In genomic region chr22:40898850-40899357, GRCh38 we compare ENCODE assay signal across 8 cellular contexts. TPM values are rescaled to one million over a fixed set of nuclear protein-coding genes. Genes with fewer than 3 reads are reported as not detected.
DNase-seq lines count a peak whose midpoint lies in the region; ATAC-seq and TF ChIP-seq lines count a peak whose summit lies in the region.

No MANE protein-coding gene starts in this region.

- POLR2A ChIA-PET in CD8-positive, alpha-beta T cell (lab: Charles Lee): interaction anchor here (0.5 kb wide), 1 partner anchor 209 kb away, joined by 3 read pairs; no protein-coding TSS in a partner anchor
- POLR2A ChIA-PET in activated naive CD8-positive, alpha-beta T cell treated with anti-CD3 and anti-CD28 coated beads, Interleukin-2, amount 10 ng/mL, durations not matched to agents 7 days and 5 days (lab: Charles Lee): interaction anchor here (0.6 to 1.4 kb wide), 4 partner anchors 19 to 463 kb away, joined by 3 to 6 read pairs (median 3); no protein-coding TSS in a partner anchor

- no peaks in the 10 kb centered on the region for H3K4me1 ChIP-seq in CD8-positive, alpha-beta T cell (ENCODE audit: insufficient read depth, low read length)

- H3K27ac Mint-ChIP-seq in CD8-positive, alpha-beta T cell: no peak overlapping the region
- H3K27ac Mint-ChIP-seq in activated naive CD8-positive, alpha-beta T cell treated with anti-CD3 and anti-CD28 coated beads, Interleukin-2, amount 10 ng/mL, durations not matched to agents 7 days and 5 days: peak overlapping the region; percentile 6

- ATAC-seq in CD8-positive, alpha-beta T cell: peak; percentile 38
- ATAC-seq in activated naive CD8-positive, alpha-beta T cell treated with anti-CD3 and anti-CD28 coated beads, Interleukin-2, amount 10 ng/mL, durations not matched to agents 7 days and 5 days (ENCODE audit: low read depth): peak; percentile 42
- ATAC-seq in HG02678 (IDR thresholded peaks at IDR 0.05; ENCODE audit: unreplicated experiment) (no peak), GM18861 (IDR thresholded peaks at IDR 0.05; ENCODE audit: unreplicated experiment) (no peak)

- CTCF ChIA-PET in CD8-positive, alpha-beta T cell (lab: Charles Lee): interaction anchor here (0.8 to 2.9 kb wide), 10 partner anchors 23 to 462 kb away, joined by 3 to 26 read pairs (median 4); no protein-coding TSS in a partner anchor

- no peaks in the 10 kb centered on the region for H3K9me3 Mint-ChIP-seq in CD8-positive, alpha-beta T cell
- H3K9me3 Mint-ChIP-seq in activated naive CD8-positive, alpha-beta T cell treated with anti-CD3 and anti-CD28 coated beads, Interleukin-2, amount 10 ng/mL, durations not matched to agents 7 days and 5 days: no peaks in the 10 kb centered on the region

- DNase-seq in CD8-positive, alpha-beta T cell: no peak
- DNase-seq in H4 (ENCODE audit: low spot score) (peak; percentile 34), NCI-H69 (lab: John Stamatoyannopoulos, UW) (peak; percentile 70), hepatic stellate cell (ENCODE audit: low spot score) (peak; percentile 57)
- no peak for DNase-seq in activated naive CD8-positive, alpha-beta T cell treated with anti-CD3 and anti-CD28 coated beads, Interleukin-2, amount 10 ng/mL, durations not matched to agents 7 days and 5 days
- peak in 2 of 3 experiments; percentile 6 to 9 for DNase-seq in stimulated activated CD4-positive, alpha-beta T cell treated with anti-CD3 and anti-CD28 coated beads, TNF-alpha, amount 100 ng/mL, for 24 hours (ENCODE audit: low read depth in 3 of 3)

- H3K36me3 Mint-ChIP-seq in CD8-positive, alpha-beta T cell: peaks cover 40% of the 10 kb centered on the region
- no peaks in the 10 kb centered on the region for H3K36me3 Mint-ChIP-seq in activated naive CD8-positive, alpha-beta T cell treated with anti-CD3 and anti-CD28 coated beads, Interleukin-2, amount 10 ng/mL, durations not matched to agents 7 days and 5 days

- peaks cover 5% of the 10 kb centered on the region for H3K36me3 ChIP-seq in CD8-positive, alpha-beta T cell (ENCODE audit: insufficient read depth, low read length)

- peak; percentile 40 for TF ChIP-seq CTCF in CD8-positive, alpha-beta T cell (IDR thresholded peaks at IDR 0.05)

- no peaks in the 10 kb centered on the region for H3K9me3 ChIP-seq in CD8-positive, alpha-beta T cell (ENCODE audit: low read length)

- no peak overlapping the region for H3K4me3 Mint-ChIP-seq in CD8-positive, alpha-beta T cell
- H3K4me3 Mint-ChIP-seq in activated naive CD8-positive, alpha-beta T cell treated with anti-CD3 and anti-CD28 coated beads, Interleukin-2, amount 10 ng/mL, durations not matched to agents 7 days and 5 days: peak overlapping the region; percentile 53

- H3K27me3 ChIP-seq in CD8-positive, alpha-beta T cell (ENCODE audit: insufficient read depth, low read length): no peaks in the 10 kb centered on the region

- no peaks in the 10 kb centered on the region for H3K27me3 Mint-ChIP-seq in CD8-positive, alpha-beta T cell (ENCODE audit: low read depth)
- no peaks in the 10 kb centered on the region for H3K27me3 Mint-ChIP-seq in activated naive CD8-positive, alpha-beta T cell treated with anti-CD3 and anti-CD28 coated beads, Interleukin-2, amount 10 ng/mL, durations not matched to agents 7 days and 5 days

- peaks cover 5% of the 10 kb centered on the region for H3K4me1 Mint-ChIP-seq in CD8-positive, alpha-beta T cell (ENCODE audit: low read depth)
- peaks cover 2% of the 10 kb centered on the region for H3K4me1 Mint-ChIP-seq in activated naive CD8-positive, alpha-beta T cell treated with anti-CD3 and anti-CD28 coated beads, Interleukin-2, amount 10 ng/mL, durations not matched to agents 7 days and 5 days

- H3K4me3 ChIP-seq in CD8-positive, alpha-beta T cell (ENCODE audit: low read depth, low read length): no peak overlapping the region

- intact Hi-C loops in CD8-positive, alpha-beta T cell (cut with DNase I, micrococcal nuclease): loop anchor here (1.0 to 2.0 kb wide), 3 partner anchors 42 to 462 kb away; partner anchors contain the start of genes ST13 (in 1 of the 2) and XPNPEP3 (in 1 of the 2)

- no peak overlapping the region for H3K27ac ChIP-seq in CD8-positive, alpha-beta T cell (ENCODE audit: low read depth, low read length)

RNA-seq across cellular contexts. Expression of gene DNAJB7, which starts 37.0 kb away (rescaled TPM):
- total RNA-seq in CD8-positive, alpha-beta T cell: not detected
- not detected in 2 replicates for total RNA-seq in H4 (2014; rRNA removed; shearing (Covaris generic))
- total RNA-seq in activated naive CD8-positive, alpha-beta T cell treated with anti-CD3 and anti-CD28 coated beads, Interleukin-2, amount 10 ng/mL, durations not matched to agents 7 days and 5 days: not detected

RNA-seq across cellular contexts. Expression of gene XPNPEP3, which starts 42.0 kb away (rescaled TPM):
- 10 to 100 TPM; 13.9 to 15.2 TPM for total RNA-seq in CD8-positive, alpha-beta T cell
- 7.9 and 16.7 TPM in 2 replicates for total RNA-seq in H4 (2014; rRNA removed; shearing (Covaris generic))
- 10 to 100 TPM; 14.7 to 15.1 TPM for total RNA-seq in activated naive CD8-positive, alpha-beta T cell treated with anti-CD3 and anti-CD28 coated beads, Interleukin-2, amount 10 ng/mL, durations not matched to agents 7 days and 5 days

RNA-seq across cellular contexts. Expression of gene ST13, which starts 42.5 kb away (rescaled TPM):
- 100 to 1,000 TPM; 143 to 160 TPM for total RNA-seq in CD8-positive, alpha-beta T cell
- total RNA-seq in H4 (2014; rRNA removed; shearing (Covaris generic)): 145 and 175 TPM in 2 replicates
- 100 to 1,000 TPM; 131 to 138 TPM for total RNA-seq in activated naive CD8-positive, alpha-beta T cell treated with anti-CD3 and anti-CD28 coated beads, Interleukin-2, amount 10 ng/mL, durations not matched to agents 7 days and 5 days

RNA-seq across cellular contexts. Expression of gene RBX1, which starts 52.3 kb away (rescaled TPM):
- total RNA-seq in CD8-positive, alpha-beta T cell: 10 to 100 TPM; 22.1 to 22.3 TPM
- total RNA-seq in H4 (2014; rRNA removed; shearing (Covaris generic)): 76.0 and 76.7 TPM in 2 replicates
- 10 to 100 TPM; 68.6 to 73.6 TPM for total RNA-seq in activated naive CD8-positive, alpha-beta T cell treated with anti-CD3 and anti-CD28 coated beads, Interleukin-2, amount 10 ng/mL, durations not matched to agents 7 days and 5 days

Comparison
In these comparisons a context has a peak if more than half of its experiments do, and no peak if none do; other contexts are left out.
1. ATAC-seq: peak in CD8-positive, alpha-beta T cell (single experiment) and activated naive CD8-positive, alpha-beta T cell treated with anti-CD3 and anti-CD28 coated beads, Interleukin-2, amount 10 ng/mL, durations not matched to agents 7 days and 5 days (single experiment); none in HG02678 (single experiment) and GM18861 (single experiment).
2. DNase-seq: peak in H4 (single experiment), NCI-H69 (single experiment), hepatic stellate cell (single experiment) and stimulated activated CD4-positive, alpha-beta T cell treated with anti-CD3 and anti-CD28 coated beads, TNF-alpha, amount 100 ng/mL, for 24 hours (2 of 3); none in CD8-positive, alpha-beta T cell (0 of 7) and activated naive CD8-positive, alpha-beta T cell treated with anti-CD3 and anti-CD28 coated beads, Interleukin-2, amount 10 ng/mL, durations not matched to agents 7 days and 5 days (single experiment).